In the genomic region with DNA sequence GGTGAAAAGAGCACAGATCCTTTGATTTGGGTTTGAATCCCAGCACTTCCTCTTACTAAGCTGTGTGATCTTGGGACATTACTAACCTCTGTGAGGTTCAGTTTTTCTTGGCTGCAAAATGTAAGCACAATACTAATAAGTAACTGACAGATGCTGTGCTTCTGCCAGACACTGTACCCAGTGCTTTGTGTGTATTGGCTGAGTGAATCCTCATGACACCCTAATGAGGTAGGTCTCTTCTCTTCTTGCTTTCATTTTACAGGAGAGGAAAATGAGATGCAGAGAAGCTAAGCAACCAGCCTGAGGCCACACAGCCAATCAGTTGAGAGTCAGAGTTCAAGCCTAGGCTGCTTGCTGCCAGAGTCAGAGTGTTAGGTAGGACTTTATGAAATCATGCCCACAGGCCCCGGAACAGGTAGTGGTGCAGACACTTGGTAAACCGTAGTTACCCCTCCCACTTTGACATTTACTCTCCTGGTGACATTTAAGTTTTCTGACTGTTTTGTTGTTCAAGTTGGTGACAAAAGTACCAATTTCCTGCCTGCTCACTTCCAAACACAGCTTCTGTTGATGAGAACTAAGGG, we compare ENCODE assay signal across 8 cellular contexts. TPM values are rescaled to one million over a fixed set of nuclear protein-coding genes. Genes with fewer than 3 reads are reported as not detected.
A peak's percentile ranks its signal among the peaks of the same experiment; 100 is the strongest.
DNase-seq lines count a peak whose midpoint lies in the region; ATAC-seq and TF ChIP-seq lines count a peak whose summit lies in the region.

No MANE protein-coding gene starts in this region.

- no peaks in the 10 kb centered on the region for H3K9me3 ChIP-seq in osteoblast (ENCODE audit: low read depth, low read length)

- peak; percentile 50 for ATAC-seq in HG03066 (IDR thresholded peaks at IDR 0.05; ENCODE audit: low read depth, unreplicated experiment)

- H3K27me3 ChIP-seq in osteoblast (ENCODE audit: insufficient read depth, low read length) (no peaks in the 10 kb centered on the region), dorsolateral prefrontal cortex (no peaks in the 10 kb centered on the region)

- peaks cover 50% of the 10 kb centered on the region for H3K4me1 ChIP-seq in osteoblast (ENCODE audit: insufficient read depth, low read length)

- in situ Hi-C loops in GM18951 (cut with MboI; ENCODE audit: low sequenced_read_pairs, unreplicated experiment) (no loop called here), G401 (cut with HindIII; ENCODE audit: low sequenced_read_pairs) (no loop called here)

- H3K4me3 ChIP-seq in osteoblast (ENCODE audit: insufficient read depth, low read length) (peak overlapping the region; percentile 38), dorsolateral prefrontal cortex (no peak overlapping the region)

- H4K20me1 ChIP-seq in osteoblast (ENCODE audit: insufficient read depth, low read length), result peaks cover 36% of the 10 kb centered on the region

- DNase-seq in T-helper 9 cell, result peak; percentile 68
- DNase-seq in brain pericyte (ENCODE audit: low read depth, low spot score), result peak; percentile 64
- DNase-seq in osteoblast (ENCODE audit: insufficient read length, low spot score, missing footprints), result peak; percentile 94
- DNase-seq in G401 (ENCODE audit: low spot score), result no peak
- no peak for DNase-seq in NCI-H1048 (lab: John Stamatoyannopoulos, UW)
- no peak for DNase-seq in dorsolateral prefrontal cortex

- H3K4me2 ChIP-seq in osteoblast (ENCODE audit: insufficient read depth, low read length), result peak overlapping the region; percentile 65

- no peaks in the 10 kb centered on the region for H3K36me3 ChIP-seq in osteoblast (ENCODE audit: insufficient read depth, low read length)

- no peak overlapping the region for H2AFZ ChIP-seq in osteoblast (ENCODE audit: low read length)

- TF ChIP-seq CTCF in osteoblast (IDR thresholded peaks at IDR 0.05; ENCODE audit: extremely low read depth, low read depth, low read length) (no peak), dorsolateral prefrontal cortex (IDR thresholded peaks at IDR 0.05 in 54 of 56, conservative IDR thresholded peaks at IDR 0.05 in 2 of 56; ENCODE audit: low read depth in 1 of 56, partially characterized antibody in 56 of 56) (no peak)

- peaks cover 90% of the 10 kb centered on the region for H3K79me2 ChIP-seq in osteoblast (ENCODE audit: insufficient read depth, low read length)

- intact Hi-C loops in dorsolateral prefrontal cortex (cut with DNase I), result no loop called here

- peak; percentile 38 for TF ChIP-seq POLR2A in GM18951 (IDR thresholded peaks at IDR 0.05; ENCODE audit: extremely low read depth, insufficient read depth, insufficient read length)

- peak overlapping the region; percentile 34 for H3K27ac ChIP-seq in osteoblast (ENCODE audit: low read depth, low read length)
- H3K27ac ChIP-seq in dorsolateral prefrontal cortex, result peak overlapping the region in 5 of 59 donors; percentile 6 to 44 (median 19)

RNA-seq across cellular contexts. Expression of gene PTPRJ, which starts 21.2 kb away (rescaled TPM):
- total RNA-seq in osteoblast, result 9.1 and 10.9 TPM in 2 replicates
- 1.3 and 1.5 TPM in 2 replicates for total RNA-seq in G401 (2014; rRNA removed; shearing (Covaris generic))
- total RNA-seq in dorsolateral prefrontal cortex, result 10 to 100 TPM; 28.6 to 58.8 (median 37.2) TPM

Comparison
In these comparisons a context has a peak if more than half of its experiments do, and no peak if none do; other contexts are left out.
1. DNase-seq: peak in T-helper 9 cell (single experiment), brain pericyte (single experiment) and osteoblast (single experiment); none in G401 (single experiment), NCI-H1048 (single experiment) and dorsolateral prefrontal cortex (0 of 10).